18 cellular contexts compared by ENCODE assay signal in genomic region chr10:12697741-12698140, GRCh38.
DNase-seq lines count a peak whose midpoint lies in the region; ATAC-seq and TF ChIP-seq lines count a peak whose summit lies in the region.
"Had no signal": no experiment of that assay in that cellular context is flagged by ENCODE, and none has a peak within 500 bp of the region (broad histone marks: within the 10 kb centered on the region; RNA-seq: fewer than 3 reads in every experiment).

No MANE protein-coding gene starts in this region.

- peak; percentile 35 for ATAC-seq in left lobe of liver
- no peak for ATAC-seq in stimulated activated effector memory CD8-positive, alpha-beta T cell treated with anti-CD3 and anti-CD28 coated beads, Interleukin-12 subunit alpha, Interleukin-12 subunit beta, amount 100 ng/mL, for 72 hours
- ATAC-seq: GM12878 had no signal

- H3K9me3 Mint-ChIP-seq in chondrocyte (ENCODE audit: low read depth) = peaks cover 2% of the 10 kb centered on the region
- H3K9me3 Mint-ChIP-seq in stimulated activated effector memory CD8-positive, alpha-beta T cell treated with anti-CD3 and anti-CD28 coated beads, Interleukin-12 subunit alpha, Interleukin-12 subunit beta, amount 100 ng/mL, for 72 hours = peaks cover 2% of the 10 kb centered on the region
- H3K9me3 Mint-ChIP-seq: CD8-positive, alpha-beta memory T cell; H9 had no signal

- TF ChIP-seq CTCF in ascending aorta (IDR thresholded peaks at IDR 0.05) = no peak
- no peak for TF ChIP-seq CTCF in chondrocyte (IDR thresholded peaks at IDR 0.05)

- H3K27ac ChIP-seq in ascending aorta = peak overlapping the region; percentile 60 to 83
- H3K27ac ChIP-seq: Peyer's patch had no signal

- no peaks in the 10 kb centered on the region for H3K27me3 ChIP-seq in ascending aorta
- H3K27me3 ChIP-seq: Peyer's patch had no signal

- H3K27me3 Mint-ChIP-seq in chondrocyte (ENCODE audit: low read depth) = no peaks in the 10 kb centered on the region
- H3K27me3 Mint-ChIP-seq: CD8-positive, alpha-beta memory T cell had no signal

- H3K4me1 ChIP-seq in ascending aorta = peaks cover 0 to 3% of the 10 kb centered on the region in 2 donors

- intact Hi-C loops in ascending aorta (cut with DNase I) = no loop called here

- no peak overlapping the region for H3K4me3 ChIP-seq in ascending aorta
- H3K4me3 ChIP-seq: GM12878, Peyer's patch had no signal

- H3K36me3 ChIP-seq in ascending aorta = no peaks in the 10 kb centered on the region
- H3K36me3 ChIP-seq: Peyer's patch had no signal

- no peak overlapping the region for H3K4me3 Mint-ChIP-seq in chondrocyte (ENCODE audit: unreplicated experiment)
- no peak overlapping the region for H3K4me3 Mint-ChIP-seq in stimulated activated effector memory CD8-positive, alpha-beta T cell treated with anti-CD3 and anti-CD28 coated beads, Interleukin-12 subunit alpha, Interleukin-12 subunit beta, amount 100 ng/mL, for 72 hours
- H3K4me3 Mint-ChIP-seq: CD8-positive, alpha-beta memory T cell; H9 had no signal

- H3K27ac Mint-ChIP-seq in chondrocyte (ENCODE audit: unreplicated experiment) = peak overlapping the region; percentile 45
- peak overlapping the region; percentile 96 for H3K27ac Mint-ChIP-seq in stimulated activated effector memory CD8-positive, alpha-beta T cell treated with anti-CD3 and anti-CD28 coated beads, Interleukin-12 subunit alpha, Interleukin-12 subunit beta, amount 100 ng/mL, for 72 hours
- H3K27ac Mint-ChIP-seq: CD8-positive, alpha-beta memory T cell; H9 had no signal

- peaks cover 51% of the 10 kb centered on the region for H3K4me1 Mint-ChIP-seq in chondrocyte (ENCODE audit: low read depth)
- H3K4me1 Mint-ChIP-seq in stimulated activated effector memory CD8-positive, alpha-beta T cell treated with anti-CD3 and anti-CD28 coated beads, Interleukin-12 subunit alpha, Interleukin-12 subunit beta, amount 100 ng/mL, for 72 hours = peaks cover 51% of the 10 kb centered on the region
- H3K4me1 Mint-ChIP-seq: H9 had no signal

- H3K9me3 ChIP-seq in ascending aorta = no peaks in the 10 kb centered on the region
- H3K9me3 ChIP-seq: Peyer's patch had no signal

- H3K36me3 Mint-ChIP-seq in chondrocyte (ENCODE audit: low read depth) = no peaks in the 10 kb centered on the region
- H3K36me3 Mint-ChIP-seq in stimulated activated effector memory CD8-positive, alpha-beta T cell treated with anti-CD3 and anti-CD28 coated beads, Interleukin-12 subunit alpha, Interleukin-12 subunit beta, amount 100 ng/mL, for 72 hours = peaks cover 22% of the 10 kb centered on the region

- no peak for DNase-seq in ascending aorta (ENCODE audit: low spot score in 2 of 2)
- DNase-seq in chondrocyte (ENCODE audit: low spot score) = no peak
- no peak for DNase-seq in left lobe of liver (ENCODE audit: low spot score)
- DNase-seq in stimulated activated effector memory CD8-positive, alpha-beta T cell treated with anti-CD3 and anti-CD28 coated beads, Interleukin-12 subunit alpha, Interleukin-12 subunit beta, amount 100 ng/mL, for 72 hours (ENCODE audit: low spot score in 2 of 2) = no peak
- no peak for DNase-seq in iPS-NIHi7 (ENCODE audit: extremely low spot score)
- no peak for DNase-seq in HK-2 (ENCODE audit: unreplicated experiment)
- DNase-seq in HCEC 1CT = no peak
- no peak for DNase-seq in kidney tubule cell (ENCODE audit: low spot score)
- DNase-seq: ACHN; CD8-positive, alpha-beta memory T cell; DMS53; EL; H9; NCI-H1092 treated with DMSO at 0.1 percent for 48 hours; NCI-H2081 treated with DMSO at 0.1 percent for 48 hours; NCI-H446 treated with DMSO at 0.1 percent for 48 hours; Peyer's patch had no signal
